ENCODE assay signal across 21 cellular contexts in the genomic region with DNA sequence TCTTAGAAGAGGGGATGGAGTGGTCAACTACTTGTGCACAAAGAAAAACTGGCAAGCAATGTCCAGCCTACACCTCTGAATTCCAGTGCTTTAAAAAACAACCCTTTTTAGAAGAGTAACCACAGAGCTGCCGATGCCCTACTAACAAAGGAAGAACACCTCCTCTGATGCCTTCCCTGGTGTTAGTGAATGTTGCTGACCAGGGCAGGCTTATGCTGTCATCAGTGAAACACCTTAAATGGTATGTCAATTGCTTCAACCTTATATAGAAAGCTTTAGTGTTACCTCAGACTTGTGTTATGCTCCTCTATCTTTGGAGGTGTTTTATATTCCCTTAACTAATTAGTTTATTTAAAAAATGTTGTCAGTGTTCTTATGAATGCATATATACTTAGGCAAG.
DNase-seq lines count a peak whose midpoint lies in the region; ATAC-seq and TF ChIP-seq lines count a peak whose summit lies in the region.
"Had no signal": no experiment of that assay in that cellular context is flagged by ENCODE, and none has a peak within 500 bp of the region (broad histone marks: within the 10 kb centered on the region; RNA-seq: fewer than 3 reads in every experiment).

No MANE protein-coding gene starts in this region.

- H4K5ac ChIP-seq in mesendoderm (ENCODE audit: low read length): no peak overlapping the region

- H3K4me3 ChIP-seq in HEK293 (ENCODE audit: low read depth, low read length): no peak overlapping the region
- no peak overlapping the region for H3K4me3 ChIP-seq in endodermal cell (ENCODE audit: low read length)
- H3K4me3 ChIP-seq in mesendoderm (ENCODE audit: low read length): no peak overlapping the region
- H3K4me3 ChIP-seq in stomach smooth muscle (ENCODE audit: low read length in 2 of 2): no peak overlapping the region
- H3K4me3 ChIP-seq: BLaER1 treated with 17β-estradiol and CSF1 and Interleukin-3, amounts not matched to agents 10 nM and 100 nM; GM23248; HAP-1; SK-N-MC had no signal

- ATAC-seq in effector memory CD8-positive, alpha-beta T cell (replicated peaks): no peak
- no peak for ATAC-seq in HG02623 (IDR thresholded peaks at IDR 0.05; ENCODE audit: unreplicated experiment)
- ATAC-seq: CD8-positive, alpha-beta T cell had no signal

- H3K9ac ChIP-seq in endodermal cell (ENCODE audit: extremely low read depth, low read length, poor library complexity, severe bottlenecking) (no peak overlapping the region), mesendoderm (ENCODE audit: low read length) (no peak overlapping the region), stomach smooth muscle (ENCODE audit: low read length in 2 of 2) (peak overlapping the region in 1 of 2 donors; percentile 46)
- H3K9ac ChIP-seq: BLaER1 treated with 17β-estradiol and CSF1 and Interleukin-3, amounts not matched to agents 10 nM and 100 nM; GM23248 had no signal

- peak overlapping the region; percentile 70 for H2AK5ac ChIP-seq in mesendoderm (ENCODE audit: low read length)

- H3K36me3 Mint-ChIP-seq in endodermal cell (ENCODE audit: low read depth): peaks cover 2% of the 10 kb centered on the region
- H3K36me3 Mint-ChIP-seq in effector memory CD8-positive, alpha-beta T cell (ENCODE audit: insufficient read depth): no peaks in the 10 kb centered on the region

- H3K79me1 ChIP-seq in mesendoderm (ENCODE audit: low read length): no peaks in the 10 kb centered on the region

- no peak overlapping the region for H3K4me2 ChIP-seq in mesendoderm (ENCODE audit: low read length)

- H3K9me3 Mint-ChIP-seq in endodermal cell: no peaks in the 10 kb centered on the region
- H3K9me3 Mint-ChIP-seq in effector memory CD8-positive, alpha-beta T cell: no peaks in the 10 kb centered on the region
- H3K9me3 Mint-ChIP-seq: CD8-positive, alpha-beta T cell had no signal

- H3K27me3 ChIP-seq in endodermal cell (ENCODE audit: control insufficient read depth, insufficient read depth, low read length, poor library complexity, severe bottlenecking) (no peaks in the 10 kb centered on the region), mesendoderm (ENCODE audit: insufficient read depth, low read length, poor library complexity) (no peaks in the 10 kb centered on the region), stomach smooth muscle (ENCODE audit: control insufficient read depth in 1 of 2, insufficient read depth in 2 of 2, low read length in 2 of 2) (no peaks in the 10 kb centered on the region)
- H3K27me3 ChIP-seq: BLaER1 treated with 17β-estradiol and CSF1 and Interleukin-3, amounts not matched to agents 10 nM and 100 nM had no signal

- H3K9me3 ChIP-seq in HEK293 (ENCODE audit: control insufficient read depth, insufficient read depth, low read depth, low read length) (no peaks in the 10 kb centered on the region), endodermal cell (ENCODE audit: control insufficient read depth, low read length) (no peaks in the 10 kb centered on the region), stomach smooth muscle (ENCODE audit: control insufficient read depth in 2 of 2, low read length in 2 of 2) (no peaks in the 10 kb centered on the region)
- H3K9me3 ChIP-seq: BLaER1 treated with 17β-estradiol and CSF1 and Interleukin-3, amounts not matched to agents 10 nM and 100 nM; HAP-1 had no signal

- POLR2A ChIA-PET in HEK293 (lab: Yijun Ruan, JAX): no interaction called here

- no peak overlapping the region for H3K27ac ChIP-seq in HEK293 (ENCODE audit: extremely low read depth, low read depth, low read length)
- no peak overlapping the region for H3K27ac ChIP-seq in endodermal cell (ENCODE audit: low read depth, low read length)
- H3K27ac ChIP-seq in mesendoderm (ENCODE audit: low read depth, low read length): no peak overlapping the region
- H3K27ac ChIP-seq in stomach smooth muscle (ENCODE audit: low read length): peak overlapping the region; percentile 76
- H3K27ac ChIP-seq: BLaER1 treated with 17β-estradiol and CSF1 and Interleukin-3, amounts not matched to agents 10 nM and 100 nM; GM23248; SK-N-MC had no signal

- H2BK120ac ChIP-seq in mesendoderm (ENCODE audit: low read depth, low read length): no peak overlapping the region

- no peaks in the 10 kb centered on the region for H3K27me3 Mint-ChIP-seq in endodermal cell (ENCODE audit: insufficient read depth)
- H3K27me3 Mint-ChIP-seq in effector memory CD8-positive, alpha-beta T cell: no peaks in the 10 kb centered on the region

- no peak overlapping the region for H3K23ac ChIP-seq in mesendoderm (ENCODE audit: low read length)

- no peak overlapping the region for H4K8ac ChIP-seq in mesendoderm (ENCODE audit: low read depth, low read length)

- H3K4me1 ChIP-seq in HEK293 (ENCODE audit: control insufficient read depth, insufficient read depth, low read length) (peaks cover 11% of the 10 kb centered on the region), endodermal cell (ENCODE audit: control insufficient read depth, insufficient read depth, low read length) (peaks cover 18% of the 10 kb centered on the region), mesendoderm (ENCODE audit: control insufficient read depth, low read depth, low read length) (peaks cover 9% of the 10 kb centered on the region), stomach smooth muscle (ENCODE audit: control insufficient read depth, insufficient read depth, low read length) (peaks cover 7% of the 10 kb centered on the region)

- TF ChIP-seq CTCF in HEK293 (tag by site-specific recombination; IDR thresholded peaks at IDR 0.05) (no peak), endodermal cell (conservative IDR thresholded peaks at IDR 0.05) (no peak)

- H2BK5ac ChIP-seq in mesendoderm (ENCODE audit: low read length): no peak overlapping the region

- no peak overlapping the region for H3K4me3 Mint-ChIP-seq in endodermal cell
- no peak overlapping the region for H3K4me3 Mint-ChIP-seq in effector memory CD8-positive, alpha-beta T cell
- H3K4me3 Mint-ChIP-seq: CD8-positive, alpha-beta T cell had no signal

- 67 to 76% methylated on average over 1 of the region's 1 CpG for WGBS in endodermal cell (ENCODE audit: insufficient coverage in 1 of 2, insufficient read length in 1 of 2), 2 experiments
- no CpG with 5 or more reads among the region's 1 CpG for WGBS in mesendoderm (ENCODE audit: extremely low coverage, insufficient coverage, low lambda C conversion rate)

- peak overlapping the region; percentile 97 for H3K27ac Mint-ChIP-seq in endodermal cell
- H3K27ac Mint-ChIP-seq in effector memory CD8-positive, alpha-beta T cell: no peak overlapping the region
- H3K27ac Mint-ChIP-seq: CD8-positive, alpha-beta T cell had no signal

- H3K79me2 ChIP-seq in mesendoderm (ENCODE audit: control insufficient read depth, insufficient read depth, low read length): no peaks in the 10 kb centered on the region

- H3K36me3 ChIP-seq in HEK293 (ENCODE audit: control insufficient read depth in 2 of 2, insufficient read depth in 1 of 2, low read length in 2 of 2): no peaks in the 10 kb centered on the region
- H3K36me3 ChIP-seq in endodermal cell (ENCODE audit: control insufficient read depth, insufficient read depth, low read length): no peaks in the 10 kb centered on the region
- H3K36me3 ChIP-seq in mesendoderm (ENCODE audit: control insufficient read depth, insufficient read depth, low read length): no peaks in the 10 kb centered on the region
- H3K36me3 ChIP-seq in stomach smooth muscle (ENCODE audit: control insufficient read depth in 2 of 2, insufficient read depth in 2 of 2, low read length in 2 of 2): no peaks in the 10 kb centered on the region
- H3K36me3 ChIP-seq: BLaER1 treated with 17β-estradiol and CSF1 and Interleukin-3, amounts not matched to agents 10 nM and 100 nM; HAP-1 had no signal

- H3K56ac ChIP-seq in mesendoderm (ENCODE audit: low read length): no peak overlapping the region

- H3K4ac ChIP-seq in mesendoderm (ENCODE audit: low read depth, low read length): no peak overlapping the region

- DNase-seq in endodermal cell (no peak), mesendoderm (peak; percentile 49), COLO668 (lab: John Stamatoyannopoulos, UW; ENCODE audit: unreplicated experiment) (no peak)
- DNase-seq in effector memory CD8-positive, alpha-beta T cell: no peak
- DNase-seq: ACHN; Calu3; CD8-positive, alpha-beta T cell; DMS153; GM23248; Karpas-422; NCI-H1694; NCI-H2081; NCI-H2171; NCI-H524 treated with DMSO at 0.1 percent for 48 hours; SHP77 had no signal

- peaks cover 66% of the 10 kb centered on the region for H3K4me1 Mint-ChIP-seq in endodermal cell
- H3K4me1 Mint-ChIP-seq in effector memory CD8-positive, alpha-beta T cell (ENCODE audit: low read depth in 2 of 2): no peaks in the 10 kb centered on the region

- H3K18ac ChIP-seq in mesendoderm (ENCODE audit: low read length): no peak overlapping the region

- H2BK15ac ChIP-seq in mesendoderm (replicated peaks; ENCODE audit: low read depth): no peak overlapping the region

- CTCF ChIA-PET in HEK293 (lab: Yijun Ruan, JAX): interaction anchor here (0.6 to 0.9 kb wide), 3 partner anchors 103 to 1076 kb away, joined by 3 read pairs; no protein-coding TSS in a partner anchor

TF ChIP-seq in HEK293, 187 proteins besides CTCF, POLR2A, EP300 and RAD21:
- TF ChIP-seq ZNF600 (tag by site-specific recombination; IDR thresholded peaks at IDR 0.05) (0 out of 2 replicates have a peak, but pooled peaks have one; percentile 19), KLF9 (tag by site-specific recombination; IDR thresholded peaks at IDR 0.05; ENCODE audit: low read depth) (no peak), ZNF404 (tag by site-specific recombination; IDR thresholded peaks at IDR 0.05) (no peak), ZNF324 (tag by site-specific recombination; IDR thresholded peaks at IDR 0.05) (no peak)
